Comparison of ENCODE assay signal across 8 cellular contexts in the genomic region with DNA sequence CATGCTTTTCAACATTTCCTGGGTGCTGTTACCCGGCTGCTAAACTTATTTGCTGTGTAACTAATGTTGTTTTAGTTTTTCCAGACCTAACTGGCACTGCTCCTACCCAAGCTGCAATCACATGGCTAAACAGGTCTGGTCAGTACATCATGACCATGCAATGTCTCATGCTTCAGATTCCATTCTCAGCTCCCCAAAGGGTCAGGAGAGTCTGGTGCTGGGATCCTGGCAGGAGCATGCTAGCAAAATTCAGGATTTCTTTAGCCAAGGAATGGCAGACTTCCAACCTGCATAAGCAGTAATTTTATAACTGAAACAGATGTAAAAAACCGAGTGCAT. TPM values are rescaled to one million over a fixed set of nuclear protein-coding genes. Genes with fewer than 3 reads are reported as not detected.
DNase-seq lines count a peak whose midpoint lies in the region; ATAC-seq and TF ChIP-seq lines count a peak whose summit lies in the region.

No MANE protein-coding gene starts in this region.

- CTCF ChIA-PET in PC-9 (lab: Charles Lee) (interaction anchor here (0.7 to 1.6 kb wide), 3 partner anchors 16 to 99 kb away, joined by 3 to 4 read pairs (median 3); no protein-coding TSS in a partner anchor), GM10248 (lab: Yijun Ruan, JAX) (interaction anchor here (0.7 to 3.0 kb wide), 9 partner anchors 11 to 350 kb away, joined by 3 to 32 read pairs (median 3); partner anchors contain the start of gene CENPU)

- H3K27ac ChIP-seq in PC-9 = peak overlapping the region; percentile 98

- no peaks in the 10 kb centered on the region for H3K9me2 ChIP-seq in PC-9 (ENCODE audit: insufficient read depth)

- no peak for TF ChIP-seq CTCF in AG10803 (conservative IDR thresholded peaks at IDR 0.05; ENCODE audit: low read length)
- TF ChIP-seq CTCF in PC-9 (conservative IDR thresholded peaks at IDR 0.05) = no peak
- no peak for TF ChIP-seq CTCF in fibroblast of the aortic adventitia (IDR thresholded peaks at IDR 0.05; ENCODE audit: insufficient read depth, low read length)
- no peak for TF ChIP-seq CTCF in GM10248 (IDR thresholded peaks at IDR 0.05; ENCODE audit: control extremely low read depth, extremely low read depth, low read depth, missing control alignments)

- peaks cover 20% of the 10 kb centered on the region for H3F3A ChIP-seq in PC-9 (ENCODE audit: insufficient read depth, low read depth)

- peak; percentile 97 for DNase-seq in AG10803 (ENCODE audit: low read depth)
- peak; percentile 64 to 88 for DNase-seq in PC-9
- DNase-seq in fibroblast of the aortic adventitia (ENCODE audit: low read depth) = peak; percentile 98
- peak; percentile 76 for DNase-seq in non-pigmented ciliary epithelial cell (ENCODE audit: low read depth)
- no peak for DNase-seq in T-helper 9 cell
- DNase-seq in COLO829 (ENCODE audit: low spot score) = no peak
- no peak for DNase-seq in GM10248 (ENCODE audit: extremely low spot score)

- intact Hi-C loops in PC-9 (cut with micrococcal nuclease; ENCODE audit: unreplicated experiment) = loop anchor here (1.0 to 5.0 kb wide), 8 partner anchors 12 to 479 kb away; partner anchors contain the start of gene CENPU

- no peaks in the 10 kb centered on the region for H3K9me3 ChIP-seq in PC-9 (ENCODE audit: insufficient read depth, low read depth)

- no peak for ATAC-seq in GM21390 (IDR thresholded peaks at IDR 0.05; ENCODE audit: unreplicated experiment)

- POLR2A ChIA-PET in PC-9 (lab: Charles Lee; ENCODE audit: unreplicated experiment) (interaction anchor here (0.6 to 0.9 kb wide), 3 partner anchors 12 to 1244 kb away, joined by 3 to 4 read pairs (median 3); partner anchors contain the start of gene ANKRD37), GM10248 (lab: Yijun Ruan, JAX) (no interaction called here)

- H3K4me3 ChIP-seq in AG10803 (ENCODE audit: low read length) (no peak overlapping the region), PC-9 (peak overlapping the region; percentile 36; the same call in 1 of the 2 replicates), fibroblast of the aortic adventitia (ENCODE audit: low read depth, low read length) (no peak overlapping the region)

- BruUV-seq in PC-9 (replicated peaks; lab: Mats Ljungman, UMichigan) = no TSS peak

- no peaks in the 10 kb centered on the region for H4K20me1 ChIP-seq in PC-9 (ENCODE audit: insufficient read depth)

- no peaks in the 10 kb centered on the region for H3K79me2 ChIP-seq in PC-9 (ENCODE audit: low read depth)

- H3K4me1 ChIP-seq in PC-9 (replicated peaks; ENCODE audit: insufficient read depth) = peaks cover 42% of the 10 kb centered on the region

- H3K36me3 ChIP-seq in PC-9 (ENCODE audit: low read depth) = no peaks in the 10 kb centered on the region

- H2AFZ ChIP-seq in PC-9 = no peak overlapping the region

- H3K27me3 ChIP-seq in PC-9 (ENCODE audit: insufficient read depth, low read depth) = no peaks in the 10 kb centered on the region

- peak overlapping the region; percentile 72 for H3K4me2 ChIP-seq in PC-9

RNA-seq across cellular contexts. Expression of gene CENPU, which starts 12.6 kb away (rescaled TPM):
- total RNA-seq in PC-9 (2021) = 25.5 and 47.7 TPM in 2 replicates
- total RNA-seq in fibroblast of the aortic adventitia (ENCODE audit: low replicate concordance) = 3.3 and 30.5 TPM in 2 replicates

Comparison
In these comparisons a context has a peak if more than half of its experiments do, and no peak if none do; other contexts are left out.
1. DNase-seq: peak in AG10803 (single experiment), PC-9 (2 of 2), fibroblast of the aortic adventitia (single experiment) and non-pigmented ciliary epithelial cell (single experiment); none in T-helper 9 cell (single experiment), COLO829 (single experiment) and GM10248 (single experiment).